In genomic region chr2:115921541-115921940, GRCh38 we compare ENCODE assay signal across 20 cellular contexts.
DNase-seq lines count a peak whose midpoint lies in the region; ATAC-seq and TF ChIP-seq lines count a peak whose summit lies in the region.
"Had no signal": no experiment of that assay in that cellular context is flagged by ENCODE, and none has a peak within 500 bp of the region (broad histone marks: within the 10 kb centered on the region; RNA-seq: fewer than 3 reads in every experiment).

No MANE protein-coding gene starts in this region.

- no peaks in the 10 kb centered on the region for H3K27me3 ChIP-seq in HUES64 (ENCODE audit: insufficient read depth, low read length)
- H3K27me3 ChIP-seq: BLaER1 treated with 17β-estradiol and CSF1 and Interleukin-3, amounts not matched to agents 10 nM and 100 nM had no signal

- 79% methylated on average over 2 of the region's 2 CpGs for WGBS in HUES64

- ATAC-seq in activated T-cell treated with anti-CD3 and anti-CD28 coated beads, Interleukin-2, amount 50 U/mL, for 72 hours (replicated peaks in 1 of 2) = no peak
- ATAC-seq: A549 had no signal

- peaks cover 3 to 16% of the 10 kb centered on the region in 2 donors for H3K9me3 Mint-ChIP-seq in activated T-cell treated with anti-CD3 and anti-CD28 coated beads, Interleukin-2, amount 50 U/mL, for 72 hours
- H3K9me3 Mint-ChIP-seq in activated T-cell treated with anti-CD3 and anti-CD28 coated beads, Interleukin-2, amount 50 U/mL, for 24 hours = peaks cover 26% of the 10 kb centered on the region
- H3K9me3 Mint-ChIP-seq in mesothelial cell of epicardium (peaks cover 22% of the 10 kb centered on the region), CD14-positive monocyte (peaks cover 0 to 16% (median 3%) of the 10 kb centered on the region in 7 donors)

- no peaks in the 10 kb centered on the region for H3K36me3 Mint-ChIP-seq in activated T-cell treated with anti-CD3 and anti-CD28 coated beads, Interleukin-2, amount 50 U/mL, for 72 hours (ENCODE audit: insufficient read depth in 2 of 2)
- H3K36me3 Mint-ChIP-seq in activated T-cell treated with anti-CD3 and anti-CD28 coated beads, Interleukin-2, amount 50 U/mL, for 24 hours (ENCODE audit: low read depth) = no peaks in the 10 kb centered on the region
- H3K36me3 Mint-ChIP-seq in mesothelial cell of epicardium = no peaks in the 10 kb centered on the region
- no peaks in the 10 kb centered on the region for H3K36me3 Mint-ChIP-seq in CD14-positive monocyte
- H3K36me3 Mint-ChIP-seq: CD4-positive, alpha-beta memory T cell; CD4-positive, CD25-positive, alpha-beta regulatory T cell; CD8-positive, alpha-beta memory T cell had no signal

- no peaks in the 10 kb centered on the region for H3K27me3 Mint-ChIP-seq in activated T-cell treated with anti-CD3 and anti-CD28 coated beads, Interleukin-2, amount 50 U/mL, for 72 hours (ENCODE audit: low read depth)
- H3K27me3 Mint-ChIP-seq in activated T-cell treated with anti-CD3 and anti-CD28 coated beads, Interleukin-2, amount 50 U/mL, for 24 hours = no peaks in the 10 kb centered on the region
- H3K27me3 Mint-ChIP-seq in mesothelial cell of epicardium (ENCODE audit: low read depth) (peaks cover 1% of the 10 kb centered on the region), CD14-positive monocyte (ENCODE audit: low read depth in 3 of 3) (no peaks in the 10 kb centered on the region)
- H3K27me3 Mint-ChIP-seq: B cell; CD4-positive, alpha-beta memory T cell; CD4-positive, CD25-positive, alpha-beta regulatory T cell had no signal

- peak overlapping the region; percentile 24; the same call in 1 of the 2 replicates for H3K27ac ChIP-seq in HUES64 (ENCODE audit: low read depth, low read length)
- H3K27ac ChIP-seq: 22Rv1; A549; BLaER1 treated with 17β-estradiol and CSF1 and Interleukin-3, amounts not matched to agents 10 nM and 100 nM; C4-2B had no signal

- H3K36me3 ChIP-seq in HUES64 (ENCODE audit: insufficient read depth, low read length) = no peaks in the 10 kb centered on the region
- H3K36me3 ChIP-seq: BLaER1 treated with 17β-estradiol and CSF1 and Interleukin-3, amounts not matched to agents 10 nM and 100 nM had no signal

- intact Hi-C loops in CD14-positive monocyte (cut with micrococcal nuclease) = no loop called here

- H3K9me3 ChIP-seq in HUES64 (ENCODE audit: insufficient read depth, low read depth, low read length) = no peaks in the 10 kb centered on the region
- H3K9me3 ChIP-seq: A549, Caco-2 had no signal

- peaks cover 28% of the 10 kb centered on the region for H3K4me1 ChIP-seq in HUES64 (ENCODE audit: insufficient read depth, low read length)
- H3K4me1 ChIP-seq: A549; BLaER1 treated with 17β-estradiol and CSF1 and Interleukin-3, amounts not matched to agents 10 nM and 100 nM; Caco-2 had no signal

- H3K4me3 ChIP-seq in HUES64 (ENCODE audit: low read length) = no peak overlapping the region
- H3K4me3 ChIP-seq: A549; BLaER1 treated with 17β-estradiol and CSF1 and Interleukin-3, amounts not matched to agents 10 nM and 100 nM had no signal

- TF ChIP-seq CTCF in mesothelial cell of epicardium (IDR thresholded peaks at IDR 0.05; ENCODE audit: unreplicated experiment) = no peak
- TF ChIP-seq CTCF in CD14-positive monocyte (IDR thresholded peaks at IDR 0.05) = no peak

- no peak overlapping the region for H3K4me3 Mint-ChIP-seq in activated T-cell treated with anti-CD3 and anti-CD28 coated beads, Interleukin-2, amount 50 U/mL, for 72 hours
- no peak overlapping the region for H3K4me3 Mint-ChIP-seq in activated T-cell treated with anti-CD3 and anti-CD28 coated beads, Interleukin-2, amount 50 U/mL, for 24 hours
- H3K4me3 Mint-ChIP-seq in mesothelial cell of epicardium (no peak overlapping the region), CD14-positive monocyte (no peak overlapping the region)
- H3K4me3 Mint-ChIP-seq: B cell; CD4-positive, alpha-beta memory T cell; CD4-positive, CD25-positive, alpha-beta regulatory T cell; CD8-positive, alpha-beta memory T cell had no signal

- peak overlapping the region; percentile 67 for H3K27ac Mint-ChIP-seq in activated T-cell treated with anti-CD3 and anti-CD28 coated beads, Interleukin-2, amount 50 U/mL, for 72 hours
- H3K27ac Mint-ChIP-seq in activated T-cell treated with anti-CD3 and anti-CD28 coated beads, Interleukin-2, amount 50 U/mL, for 24 hours = no peak overlapping the region
- peak overlapping the region; percentile 10 for H3K27ac Mint-ChIP-seq in mesothelial cell of epicardium
- no peak overlapping the region for H3K27ac Mint-ChIP-seq in CD14-positive monocyte
- H3K27ac Mint-ChIP-seq: B cell; CD4-positive, CD25-positive, alpha-beta regulatory T cell; CD8-positive, alpha-beta memory T cell had no signal

- no peak overlapping the region for H3K9ac ChIP-seq in HUES64 (ENCODE audit: low read depth, low read length)
- H3K9ac ChIP-seq: BLaER1 treated with 17β-estradiol and CSF1 and Interleukin-3, amounts not matched to agents 10 nM and 100 nM had no signal

- DNase-seq in activated T-cell treated with anti-CD3 and anti-CD28 coated beads, Interleukin-2, amount 50 U/mL, for 72 hours = no peak
- DNase-seq in activated T-cell treated with anti-CD3 and anti-CD28 coated beads, Interleukin-2, amount 50 U/mL, for 24 hours = no peak
- DNase-seq in mesothelial cell of epicardium (ENCODE audit: low spot score in 2 of 2, unreplicated experiment in 2 of 2) (no peak), CD14-positive monocyte (ENCODE audit: low spot score) (no peak), SIG-M5 (lab: John Stamatoyannopoulos, UW) (no peak)
- DNase-seq in stimulated activated CD4-positive, alpha-beta T cell treated with anti-CD3 and anti-CD28 coated beads, Interleukin-1b, Interleukin-23, amount 100 ng/mL, for 48 hours = no peak
- DNase-seq: AML-193; Caco-2; Calu3; CD4-positive, alpha-beta memory T cell; CD4-positive, CD25-positive, alpha-beta regulatory T cell; CD8-positive, alpha-beta memory T cell; DMS79 treated with DMSO at 0.1 percent for 48 hours; GF-D8 had no signal

- H3K4me1 Mint-ChIP-seq in activated T-cell treated with anti-CD3 and anti-CD28 coated beads, Interleukin-2, amount 50 U/mL, for 72 hours (ENCODE audit: low read depth) = no peaks in the 10 kb centered on the region
- no peaks in the 10 kb centered on the region for H3K4me1 Mint-ChIP-seq in activated T-cell treated with anti-CD3 and anti-CD28 coated beads, Interleukin-2, amount 50 U/mL, for 24 hours (ENCODE audit: low read depth)
- H3K4me1 Mint-ChIP-seq in mesothelial cell of epicardium (peaks cover 17% of the 10 kb centered on the region), CD14-positive monocyte (no peaks in the 10 kb centered on the region)
- H3K4me1 Mint-ChIP-seq: B cell; CD4-positive, alpha-beta memory T cell; CD4-positive, CD25-positive, alpha-beta regulatory T cell; CD8-positive, alpha-beta memory T cell had no signal

Comparison
In these comparisons a context has a peak if more than half of its experiments do, and no peak if none do; other contexts are left out.
1. H3K27ac Mint-ChIP-seq: peak in activated T-cell treated with anti-CD3 and anti-CD28 coated beads, Interleukin-2, amount 50 U/mL, for 72 hours (single experiment) and mesothelial cell of epicardium (single experiment); none in activated T-cell treated with anti-CD3 and anti-CD28 coated beads, Interleukin-2, amount 50 U/mL, for 24 hours (single experiment) and CD14-positive monocyte (0 of 7).